Comparison of ENCODE assay signal across 19 cellular contexts in the genomic region with DNA sequence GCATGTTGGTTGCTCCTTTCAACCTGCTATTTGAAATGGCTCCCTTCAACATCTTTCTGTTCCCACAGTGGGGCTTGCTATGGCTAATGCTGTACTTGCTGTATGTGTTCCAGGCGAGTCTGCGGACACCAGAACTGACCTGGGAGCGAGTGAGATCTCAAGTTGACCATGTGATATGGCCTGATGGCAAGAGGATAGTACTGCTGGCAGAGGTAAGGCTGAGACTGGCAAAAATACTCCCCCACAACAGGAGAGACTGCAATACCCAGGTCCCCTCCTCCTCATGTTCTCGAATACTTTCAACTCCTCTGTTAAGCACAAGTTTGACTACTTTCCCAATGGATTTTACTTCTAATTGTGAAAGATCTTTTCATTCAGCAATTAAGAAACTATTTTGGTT. TPM values are rescaled to one million over a fixed set of nuclear protein-coding genes. Genes with fewer than 3 reads are reported as not detected.
DNase-seq lines count a peak whose midpoint lies in the region; ATAC-seq, FAIRE-seq and TF ChIP-seq lines count a peak whose summit lies in the region.
"Had no signal": no experiment of that assay in that cellular context is flagged by ENCODE, and none has a peak within 500 bp of the region (broad histone marks: within the 10 kb centered on the region; RNA-seq: fewer than 3 reads in every experiment).

No MANE protein-coding gene starts in this region.

- WGBS in psoas muscle, 3 donors: 35 to 54% (median 45%) methylated on average over 4 of the region's 4 CpGs

- DNase-seq in left ventricle myocardium superior (no peak), cardiac septum (ENCODE audit: low spot score) (no peak), GM19239 (ENCODE audit: insufficient read length, low spot score) (no peak), psoas muscle (no peak), LoVo (ENCODE audit: low spot score) (no peak), uterus (no peak)
- DNase-seq in activated effector memory CD4-positive, alpha-beta T cell treated with anti-CD3 and anti-CD28 coated beads, Interleukin-2, amount 50 U/mL, for 16 hours: no peak
- DNase-seq: C1 segment of cervical spinal cord; Calu3; CD4-positive, alpha-beta memory T cell; COR-L47; DMS53; DMS79 treated with DMSO at 0.1 percent for 48 hours; GF-D8; H9 had no signal

- H3K9me3 ChIP-seq in psoas muscle: no peaks in the 10 kb centered on the region
- no peaks in the 10 kb centered on the region for H3K9me3 ChIP-seq in uterus

- peak; percentile 8 for FAIRE-seq in GM19239 (lab: Jason Lieb, UNC)
- FAIRE-seq: GM12891, GM18507 had no signal

- TF ChIP-seq CTCF in psoas muscle (IDR thresholded peaks at IDR 0.05) (no peak), uterus (IDR thresholded peaks at IDR 0.05) (no peak)

- H3K4me3 ChIP-seq in psoas muscle: no peak overlapping the region
- no peak overlapping the region for H3K4me3 ChIP-seq in uterus
- H3K4me3 ChIP-seq: GM23338 had no signal

- TF ChIP-seq POLR2A in uterus (IDR thresholded peaks at IDR 0.05): no peak

- H3K27ac ChIP-seq in psoas muscle (peak overlapping the region; percentile 83), uterus (no peak overlapping the region)

- intact Hi-C loops in left ventricle myocardium superior (cut with micrococcal nuclease): no loop called here
- intact Hi-C loops in cardiac septum (cut with DNase I): no loop called here
- intact Hi-C loops in psoas muscle (cut with DNase I): loop anchor here in 1 of 2 donors (2.0 kb wide), 1 partner anchor 16 kb away; no protein-coding TSS in a partner anchor
- intact Hi-C loops in uterus (cut with DNase I; ENCODE audit: low total_unique reads): no loop called here

- ATAC-seq in left ventricle myocardium superior (peak; percentile 45), psoas muscle (peak; percentile 69 to 88 (median 78))
- ATAC-seq: GM23338, HCT116 had no signal

- peaks cover 0 to 33% of the 10 kb centered on the region in 2 donors for H3K36me3 ChIP-seq in psoas muscle (ENCODE audit: insufficient read depth in 1 of 2, low read depth in 1 of 2)
- H3K36me3 ChIP-seq in uterus: no peaks in the 10 kb centered on the region

- H3K4me1 ChIP-seq in psoas muscle: peaks cover 24% of the 10 kb centered on the region
- H3K4me1 ChIP-seq in uterus: no peaks in the 10 kb centered on the region

- H3K27me3 ChIP-seq in psoas muscle (ENCODE audit: insufficient read depth in 3 of 3, low read length in 2 of 3) (no peaks in the 10 kb centered on the region), uterus (no peaks in the 10 kb centered on the region)

RNA-seq across cellular contexts. Expression of a gene that starts 11.5 kb away (rescaled TPM):
- total RNA-seq in left ventricle myocardium superior (23.3 TPM), cardiac septum (20.4 TPM), psoas muscle (10 to 100 TPM; 46.6 to 94.4 (median 58.4) TPM), uterus (1 to 10 TPM in 1 of 4 donors, under 1 TPM in 1, not detected in 2; 0.37 to 2.2 TPM)
- 10 to 100 TPM; 14.5 to 42.6 (median 21.1) TPM for polyA plus RNA-seq in psoas muscle
- polyA plus RNA-seq: CD4-positive, alpha-beta memory T cell had no signal
